12 cellular contexts compared by ENCODE assay signal in genomic region chr4:119297795-119298194, GRCh38. TPM values are rescaled to one million over a fixed set of nuclear protein-coding genes. Genes with fewer than 3 reads are reported as not detected.
DNase-seq lines count a peak whose midpoint lies in the region; ATAC-seq and FAIRE-seq lines count a peak whose summit lies in the region.
"Had no signal": no experiment of that assay in that cellular context is flagged by ENCODE, and none has a peak within 500 bp of the region (broad histone marks: within the 10 kb centered on the region; RNA-seq: fewer than 3 reads in every experiment).

No MANE protein-coding gene starts in this region.

- no peak for FAIRE-seq in HTR-8/SVneo (lab: Jason Lieb, UNC)

- peaks cover 36% of the 10 kb centered on the region for H3K36me3 ChIP-seq in mesodermal cell (ENCODE audit: control insufficient read depth, insufficient read depth, low read length)

- WGBS in mesodermal cell (ENCODE audit: insufficient coverage in 2 of 2), 2 experiments, result 100% methylated on average over 1 of the region's 1 CpG; no CpG with 5 or more reads in 1 of the 2 experiments

- peaks cover 4% of the 10 kb centered on the region for H3K4me1 ChIP-seq in mesodermal cell (ENCODE audit: control insufficient read depth, insufficient read depth, low read length, poor library complexity, severe bottlenecking)

- peaks cover 49% of the 10 kb centered on the region for H3K36me3 Mint-ChIP-seq in stimulated activated naive CD8-positive, alpha-beta T cell treated with anti-CD3 and anti-CD28 coated beads, Interleukin-15, Interleukin-2, amounts not matched to agents 100 ng/mL and 50 ng/mL, for 24 hours (ENCODE audit: low read depth)
- H3K36me3 Mint-ChIP-seq in activated naive CD8-positive, alpha-beta T cell treated with anti-CD3 and anti-CD28 coated beads, Interleukin-2, amount 10 ng/mL, durations not matched to agents 7 days and 5 days, result peaks cover 32% of the 10 kb centered on the region

- peaks cover 45% of the 10 kb centered on the region for H3K4me1 Mint-ChIP-seq in stimulated activated naive CD8-positive, alpha-beta T cell treated with anti-CD3 and anti-CD28 coated beads, Interleukin-15, Interleukin-2, amounts not matched to agents 100 ng/mL and 50 ng/mL, for 24 hours (ENCODE audit: low read depth)
- H3K4me1 Mint-ChIP-seq in stimulated activated naive CD8-positive, alpha-beta T cell treated with anti-CD3 and anti-CD28 coated beads, Interleukin-15, amount 100 ng/mL, for 72 hours, result peaks cover 26% of the 10 kb centered on the region
- peaks cover 31% of the 10 kb centered on the region for H3K4me1 Mint-ChIP-seq in activated naive CD8-positive, alpha-beta T cell treated with anti-CD3 and anti-CD28 coated beads, Interleukin-2, amount 10 ng/mL, durations not matched to agents 7 days and 5 days

- DNase-seq in stimulated activated naive CD8-positive, alpha-beta T cell treated with anti-CD3 and anti-CD28 coated beads, Interleukin-15, amount 100 ng/mL, for 72 hours, result no peak
- DNase-seq in activated naive CD8-positive, alpha-beta T cell treated with anti-CD3 and anti-CD28 coated beads, Interleukin-2, amount 10 ng/mL, durations not matched to agents 7 days and 5 days, result no peak
- DNase-seq in activated effector memory CD4-positive, alpha-beta T cell treated with Interleukin-2 at 50 U/mL for 16 hours, result no peak
- DNase-seq in HTR-8/SVneo (ENCODE audit: insufficient read length, low spot score), result no peak
- no peak for DNase-seq in NOMO-1 treated with DMSO at 0.1 percent for 48 hours (lab: John Stamatoyannopoulos, UW; ENCODE audit: unreplicated experiment)
- DNase-seq: NCI-H1930, trophoblast cell had no signal

- POLR2A ChIA-PET in activated naive CD8-positive, alpha-beta T cell treated with anti-CD3 and anti-CD28 coated beads, Interleukin-2, amount 10 ng/mL, durations not matched to agents 7 days and 5 days (lab: Charles Lee), result no interaction called here

- H3K27me3 Mint-ChIP-seq in stimulated activated naive CD8-positive, alpha-beta T cell treated with anti-CD3 and anti-CD28 coated beads, Interleukin-15, Interleukin-2, amounts not matched to agents 100 ng/mL and 50 ng/mL, for 24 hours, result no peaks in the 10 kb centered on the region
- H3K27me3 Mint-ChIP-seq in stimulated activated naive CD8-positive, alpha-beta T cell treated with anti-CD3 and anti-CD28 coated beads, Interleukin-15, amount 100 ng/mL, for 72 hours, result no peaks in the 10 kb centered on the region
- H3K27me3 Mint-ChIP-seq in activated naive CD8-positive, alpha-beta T cell treated with anti-CD3 and anti-CD28 coated beads, Interleukin-2, amount 10 ng/mL, durations not matched to agents 7 days and 5 days, result no peaks in the 10 kb centered on the region

- H3K9me3 ChIP-seq in mesodermal cell (ENCODE audit: control insufficient read depth, low read length), result no peaks in the 10 kb centered on the region

- H3K27ac Mint-ChIP-seq in stimulated activated naive CD8-positive, alpha-beta T cell treated with anti-CD3 and anti-CD28 coated beads, Interleukin-15, Interleukin-2, amounts not matched to agents 100 ng/mL and 50 ng/mL, for 24 hours, result peak overlapping the region; percentile 98
- H3K27ac Mint-ChIP-seq in stimulated activated naive CD8-positive, alpha-beta T cell treated with anti-CD3 and anti-CD28 coated beads, Interleukin-15, amount 100 ng/mL, for 72 hours, result no peak overlapping the region
- H3K27ac Mint-ChIP-seq in activated naive CD8-positive, alpha-beta T cell treated with anti-CD3 and anti-CD28 coated beads, Interleukin-2, amount 10 ng/mL, durations not matched to agents 7 days and 5 days, result no peak overlapping the region

- peaks cover 4% of the 10 kb centered on the region for H3K9me3 Mint-ChIP-seq in stimulated activated naive CD8-positive, alpha-beta T cell treated with anti-CD3 and anti-CD28 coated beads, Interleukin-15, Interleukin-2, amounts not matched to agents 100 ng/mL and 50 ng/mL, for 24 hours
- H3K9me3 Mint-ChIP-seq in stimulated activated naive CD8-positive, alpha-beta T cell treated with anti-CD3 and anti-CD28 coated beads, Interleukin-15, amount 100 ng/mL, for 72 hours, result peaks cover 0 to 5% of the 10 kb centered on the region in 2 donors
- peaks cover 2% of the 10 kb centered on the region for H3K9me3 Mint-ChIP-seq in activated naive CD8-positive, alpha-beta T cell treated with anti-CD3 and anti-CD28 coated beads, Interleukin-2, amount 10 ng/mL, durations not matched to agents 7 days and 5 days

- no peak for ATAC-seq in stimulated activated naive CD8-positive, alpha-beta T cell treated with anti-CD3 and anti-CD28 coated beads, Interleukin-15, amount 100 ng/mL, for 72 hours
- ATAC-seq in activated naive CD8-positive, alpha-beta T cell treated with anti-CD3 and anti-CD28 coated beads, Interleukin-2, amount 10 ng/mL, durations not matched to agents 7 days and 5 days (ENCODE audit: low read depth), result no peak
- ATAC-seq in GM21381 (IDR thresholded peaks at IDR 0.05; ENCODE audit: unreplicated experiment), result no peak
- ATAC-seq: left lobe of liver had no signal

- no peak overlapping the region for H3K27ac ChIP-seq in mesodermal cell (ENCODE audit: low read depth, low read length, severe bottlenecking)

- peak overlapping the region; percentile 78 for H3K4me3 ChIP-seq in mesodermal cell (ENCODE audit: extremely low read depth, insufficient read depth, low read length, poor library complexity, severe bottlenecking)

- H3K4me3 Mint-ChIP-seq in stimulated activated naive CD8-positive, alpha-beta T cell treated with anti-CD3 and anti-CD28 coated beads, Interleukin-15, Interleukin-2, amounts not matched to agents 100 ng/mL and 50 ng/mL, for 24 hours, result peak overlapping the region; percentile 99
- H3K4me3 Mint-ChIP-seq in stimulated activated naive CD8-positive, alpha-beta T cell treated with anti-CD3 and anti-CD28 coated beads, Interleukin-15, amount 100 ng/mL, for 72 hours, result peak overlapping the region in 1 of 2 donors; percentile 88
- H3K4me3 Mint-ChIP-seq in activated naive CD8-positive, alpha-beta T cell treated with anti-CD3 and anti-CD28 coated beads, Interleukin-2, amount 10 ng/mL, durations not matched to agents 7 days and 5 days, result peak overlapping the region; percentile 95

RNA-seq across cellular contexts. Expression of gene FABP2, which starts 24.1 kb away (rescaled TPM):
- total RNA-seq in activated naive CD8-positive, alpha-beta T cell treated with anti-CD3 and anti-CD28 coated beads, Interleukin-2, amount 10 ng/mL, durations not matched to agents 7 days and 5 days, result under 1 TPM; 0.11 to 0.19 TPM
- polyA plus RNA-seq in mesodermal cell (2013, experiment 1 of 2), result not detected
- not detected for polyA plus RNA-seq in mesodermal cell (2013, experiment 2 of 2)
- total RNA-seq: left lobe of liver, posterior vena cava had no signal
